1 cellular context compared by ENCODE assay signal in the genomic region with DNA sequence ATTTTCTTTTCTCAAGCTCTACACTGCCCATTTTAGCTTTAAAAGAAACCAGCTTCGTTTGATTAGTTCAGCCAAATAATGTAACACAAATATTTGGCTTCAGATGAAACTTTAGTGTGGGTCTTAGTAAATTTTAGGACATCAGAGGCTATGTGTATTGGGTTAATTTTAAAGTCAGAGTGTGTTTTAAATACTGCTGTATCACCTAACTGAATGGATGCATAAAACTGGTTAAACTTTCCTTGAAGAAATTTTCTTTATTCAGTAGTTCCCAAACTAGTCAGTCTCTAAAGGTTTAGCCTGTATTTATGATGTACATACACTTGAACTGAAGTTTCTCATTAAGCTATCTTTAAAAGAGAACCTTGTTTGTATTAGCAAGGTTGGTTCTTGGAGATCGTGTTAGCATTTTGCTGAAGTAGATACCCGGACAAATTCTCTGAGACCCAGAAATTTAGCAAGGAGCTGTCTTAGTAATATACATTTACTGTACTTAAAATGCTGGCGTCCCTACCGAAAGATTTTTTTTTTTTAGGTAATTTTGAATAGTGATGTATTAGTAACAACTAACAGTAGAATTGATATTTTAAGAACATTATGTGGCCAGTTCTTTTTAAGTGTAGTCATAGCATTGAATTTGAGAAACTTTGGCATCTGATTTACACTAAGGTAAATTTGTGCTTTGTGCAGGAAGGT.
TF ChIP-seq lines count a peak whose summit lies in the region.

No MANE protein-coding gene starts in this region.

TF ChIP-seq in SK-N-SH treated with all-trans-retinoic acid at 6 μM for 48 hours, 23 proteins besides CTCF, POLR2A, EP300 and RAD21 (continued from another document):
- TF ChIP-seq, protein P1, sequence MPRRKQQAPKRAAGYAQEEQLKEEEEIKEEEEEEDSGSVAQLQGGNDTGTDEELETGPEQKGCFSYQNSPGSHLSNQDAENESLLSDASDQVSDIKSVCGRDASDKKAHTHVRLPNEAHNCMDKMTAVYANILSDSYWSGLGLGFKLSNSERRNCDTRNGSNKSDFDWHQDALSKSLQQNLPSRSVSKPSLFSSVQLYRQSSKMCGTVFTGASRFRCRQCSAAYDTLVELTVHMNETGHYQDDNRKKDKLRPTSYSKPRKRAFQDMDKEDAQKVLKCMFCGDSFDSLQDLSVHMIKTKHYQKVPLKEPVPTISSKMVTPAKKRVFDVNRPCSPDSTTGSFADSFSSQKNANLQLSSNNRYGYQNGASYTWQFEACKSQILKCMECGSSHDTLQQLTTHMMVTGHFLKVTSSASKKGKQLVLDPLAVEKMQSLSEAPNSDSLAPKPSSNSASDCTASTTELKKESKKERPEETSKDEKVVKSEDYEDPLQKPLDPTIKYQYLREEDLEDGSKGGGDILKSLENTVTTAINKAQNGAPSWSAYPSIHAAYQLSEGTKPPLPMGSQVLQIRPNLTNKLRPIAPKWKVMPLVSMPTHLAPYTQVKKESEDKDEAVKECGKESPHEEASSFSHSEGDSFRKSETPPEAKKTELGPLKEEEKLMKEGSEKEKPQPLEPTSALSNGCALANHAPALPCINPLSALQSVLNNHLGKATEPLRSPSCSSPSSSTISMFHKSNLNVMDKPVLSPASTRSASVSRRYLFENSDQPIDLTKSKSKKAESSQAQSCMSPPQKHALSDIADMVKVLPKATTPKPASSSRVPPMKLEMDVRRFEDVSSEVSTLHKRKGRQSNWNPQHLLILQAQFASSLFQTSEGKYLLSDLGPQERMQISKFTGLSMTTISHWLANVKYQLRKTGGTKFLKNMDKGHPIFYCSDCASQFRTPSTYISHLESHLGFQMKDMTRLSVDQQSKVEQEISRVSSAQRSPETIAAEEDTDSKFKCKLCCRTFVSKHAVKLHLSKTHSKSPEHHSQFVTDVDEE (CRISPR knock-in tag; IDR thresholded peaks at IDR 0.05) = no peak
- TF ChIP-seq TOX (CRISPR knock-in tag; IDR thresholded peaks at IDR 0.05; ENCODE audit: borderline replicate concordance) (no peak), PPARA (CRISPR knock-in tag; IDR thresholded peaks at IDR 0.05; ENCODE audit: borderline replicate concordance) (no peak)
- TF ChIP-seq, protein P2, sequence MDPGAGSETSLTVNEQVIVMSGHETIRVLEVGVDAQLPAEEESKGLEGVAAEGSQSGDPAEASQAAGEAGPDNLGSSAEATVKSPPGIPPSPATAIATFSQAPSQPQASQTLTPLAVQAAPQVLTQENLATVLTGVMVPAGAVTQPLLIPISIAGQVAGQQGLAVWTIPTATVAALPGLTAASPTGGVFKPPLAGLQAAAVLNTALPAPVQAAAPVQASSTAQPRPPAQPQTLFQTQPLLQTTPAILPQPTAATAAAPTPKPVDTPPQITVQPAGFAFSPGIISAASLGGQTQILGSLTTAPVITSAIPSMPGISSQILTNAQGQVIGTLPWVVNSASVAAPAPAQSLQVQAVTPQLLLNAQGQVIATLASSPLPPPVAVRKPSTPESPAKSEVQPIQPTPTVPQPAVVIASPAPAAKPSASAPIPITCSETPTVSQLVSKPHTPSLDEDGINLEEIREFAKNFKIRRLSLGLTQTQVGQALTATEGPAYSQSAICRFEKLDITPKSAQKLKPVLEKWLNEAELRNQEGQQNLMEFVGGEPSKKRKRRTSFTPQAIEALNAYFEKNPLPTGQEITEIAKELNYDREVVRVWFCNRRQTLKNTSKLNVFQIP (CRISPR knock-in tag; IDR thresholded peaks at IDR 0.05; ENCODE audit: borderline replicate concordance, low read depth) = no peak
